24 cellular contexts compared by ENCODE assay signal in genomic region chr6:163970846-163971564, GRCh38.
"Had no signal": no experiment of that assay in that cellular context is flagged by ENCODE, and none has a peak within 500 bp of the region (broad histone marks: within the 10 kb centered on the region; RNA-seq: fewer than 3 reads in every experiment).

No MANE protein-coding gene starts in this region.

- H3K9ac ChIP-seq: neural progenitor cell had no signal

- H2AFZ ChIP-seq: hepatocyte, neural progenitor cell had no signal

- H3K79me2 ChIP-seq: hepatocyte had no signal

- H3K9me3 ChIP-seq: ovary, right atrium auricular region, upper lobe of left lung had no signal

- H3K27ac Mint-ChIP-seq: mesothelial cell of epicardium; naive B cell; natural killer cell; nephron progenitor cell; progenitor cell of endocrine pancreas; stimulated activated naive CD8-positive, alpha-beta T cell treated with anti-CD3 and anti-CD28 coated beads, Interleukin-15, Interleukin-2, amounts not matched to agents 100 ng/mL and 50 ng/mL, for 24 hours had no signal

- ATAC-seq: natural killer cell, right lobe of liver had no signal

- H3K4me3 Mint-ChIP-seq: mesothelial cell of epicardium; naive B cell; natural killer cell; nephron progenitor cell; neural progenitor cell; stimulated activated naive CD8-positive, alpha-beta T cell treated with anti-CD3 and anti-CD28 coated beads, Interleukin-15, Interleukin-2, amounts not matched to agents 100 ng/mL and 50 ng/mL, for 24 hours had no signal

- H3K4me2 ChIP-seq: hepatocyte, neural progenitor cell, smooth muscle cell had no signal

- H3K27me3 ChIP-seq: heart right ventricle, hepatocyte, neural progenitor cell, ovary, right atrium auricular region, right lobe of liver, tibial nerve, upper lobe of left lung had no signal

- H3K4me3 ChIP-seq: heart right ventricle, hepatocyte, left ventricle myocardium inferior, lung, neural progenitor cell, ovary, right atrium auricular region, right lobe of liver, smooth muscle cell, tibial nerve, upper lobe of left lung had no signal

- H3K27me3 Mint-ChIP-seq: progenitor cell of endocrine pancreas had no signal

- H3K4me1 ChIP-seq: neural progenitor cell, right lobe of liver, upper lobe of left lung had no signal

- H3K36me3 Mint-ChIP-seq: mesothelial cell of epicardium, naive B cell, natural killer cell had no signal

- H3K4me1 Mint-ChIP-seq: naive B cell, natural killer cell had no signal

- H3K36me3 ChIP-seq: heart right ventricle, left ventricle myocardium inferior, neural progenitor cell, ovary, right atrium auricular region, right lobe of liver, tibial nerve, upper lobe of left lung had no signal

- FAIRE-seq: urothelium cell line had no signal

- DNase-seq: heart right ventricle; islet precursor cell; left ventricle myocardium inferior; naive B cell; natural killer cell; nephron progenitor cell; ovary; right lobe of liver; stimulated activated CD4-positive, alpha-beta T cell treated with anti-CD3 and anti-CD28 coated beads, Interleukin-1b, Interleukin-23, amount 100 ng/mL, for 48 hours; stimulated activated CD4-positive, alpha-beta T cell treated with anti-CD3 and anti-CD28 coated beads, Interleukin-2, amount 100 ng/mL, for 48 hours; stimulated activated CD4-positive, alpha-beta T cell treated with anti-CD3 and anti-CD28 coated beads, Interleukin-4, amount 100 ng/mL, for 4 hours; stimulated activated CD8-positive, alpha-beta memory T cell treated with anti-CD3 and anti-CD28 coated beads, Interleukin-4, amount 100 ng/mL, for 48 hours; stimulated activated naive CD4-positive, alpha-beta T cell had no signal

- H3K27ac ChIP-seq: heart right ventricle, hepatocyte, left ventricle myocardium inferior, neural progenitor cell, ovary, right atrium auricular region, right lobe of liver, tibial nerve, upper lobe of left lung had no signal

- H3K9me3 Mint-ChIP-seq: natural killer cell; stimulated activated naive CD8-positive, alpha-beta T cell treated with anti-CD3 and anti-CD28 coated beads, Interleukin-15, Interleukin-2, amounts not matched to agents 100 ng/mL and 50 ng/mL, for 24 hours had no signal
